In genomic region chr1:234610582-234611152, GRCh38 we compare ENCODE assay signal across 8 cellular contexts. TPM values are rescaled to one million over a fixed set of nuclear protein-coding genes. Genes with fewer than 3 reads are reported as not detected.
DNase-seq lines count a peak whose midpoint lies in the region; ATAC-seq and TF ChIP-seq lines count a peak whose summit lies in the region.

No MANE protein-coding gene starts in this region.

- no peaks in the 10 kb centered on the region for H3K27me3 Mint-ChIP-seq in activated T-cell treated with anti-CD3 and anti-CD28 coated beads, Interleukin-2, amount 50 U/mL, for 24 hours

- in situ Hi-C loops in KBM-7 (cut with MboI; ENCODE audit: low pct_unique_long_range_greater_than_20kb, low sequenced_read_pairs) = loop anchor here (10.0 to 25.0 kb wide), 3 partner anchors 114 to 352 kb away; no protein-coding TSS in a partner anchor

- H2AFZ ChIP-seq in PC-9 = peak overlapping the region; percentile 66

- no peaks in the 10 kb centered on the region for H3K9me2 ChIP-seq in PC-9 (ENCODE audit: insufficient read depth)

- H4K20me1 ChIP-seq in PC-9 (ENCODE audit: insufficient read depth) = peaks cover 22% of the 10 kb centered on the region

- no peaks in the 10 kb centered on the region for H3K9me3 Mint-ChIP-seq in activated T-cell treated with anti-CD3 and anti-CD28 coated beads, Interleukin-2, amount 50 U/mL, for 24 hours

- TF ChIP-seq CTCF in PC-9 (conservative IDR thresholded peaks at IDR 0.05) (no peak), epithelial cell of proximal tubule (conservative IDR thresholded peaks at IDR 0.05; ENCODE audit: low read depth, low read length) (no peak)

- no TSS peak for BruUV-seq in PC-9 (replicated peaks; lab: Mats Ljungman, UMichigan)

- DNase-seq in DMS53 treated with DMSO at 0.1 percent for 48 hours (lab: John Stamatoyannopoulos, UW; ENCODE audit: unreplicated experiment) = peak; percentile 87
- peak; percentile 92 for DNase-seq in KBM-7
- peak; percentile 72 to 93 for DNase-seq in PC-9
- DNase-seq in activated T-cell treated with anti-CD3 and anti-CD28 coated beads, Interleukin-2, amount 50 U/mL, for 24 hours = peak; percentile 93
- DNase-seq in epithelial cell of proximal tubule (ENCODE audit: low read depth) = no peak
- DNase-seq in stimulated activated CD8-positive, alpha-beta memory T cell treated with anti-CD3 and anti-CD28 coated beads, Interleukin-7, amount 100 ng/mL, for 1 hour (ENCODE audit: low read depth in 2 of 2) = peak; percentile 72

- H3K9ac ChIP-seq in mucosa of rectum (ENCODE audit: low read depth in 1 of 2, low read length in 2 of 2) = peak overlapping the region; percentile 98 to 99

- H3K27me3 ChIP-seq in PC-9 (ENCODE audit: insufficient read depth, low read depth) (no peaks in the 10 kb centered on the region), mucosa of rectum (ENCODE audit: control insufficient read depth in 2 of 2, insufficient read depth in 2 of 2, low read length in 2 of 2) (no peaks in the 10 kb centered on the region)

- H3K36me3 Mint-ChIP-seq in activated T-cell treated with anti-CD3 and anti-CD28 coated beads, Interleukin-2, amount 50 U/mL, for 24 hours (ENCODE audit: low read depth) = peaks cover 31% of the 10 kb centered on the region

- CTCF ChIA-PET in PC-9 (lab: Charles Lee) = interaction anchor here (0.7 to 1.9 kb wide), 3 partner anchors 47 to 133 kb away, joined by 5 to 8 read pairs (median 5); no protein-coding TSS in a partner anchor

- H3K36me3 ChIP-seq in PC-9 (ENCODE audit: low read depth) (peaks cover 24% of the 10 kb centered on the region), mucosa of rectum (ENCODE audit: control insufficient read depth in 2 of 2, insufficient read depth in 2 of 2, low read length in 2 of 2) (peaks cover 18 to 26% of the 10 kb centered on the region in 2 donors)

- peak overlapping the region; percentile 88 for H3K4me3 Mint-ChIP-seq in activated T-cell treated with anti-CD3 and anti-CD28 coated beads, Interleukin-2, amount 50 U/mL, for 24 hours

- ATAC-seq in GM21717 (IDR thresholded peaks at IDR 0.05; ENCODE audit: unreplicated experiment) = peak; percentile 30

- peaks cover 72% of the 10 kb centered on the region for H3F3A ChIP-seq in PC-9 (ENCODE audit: insufficient read depth, low read depth)

- peak overlapping the region; percentile 100 for H3K27ac ChIP-seq in PC-9
- H3K27ac ChIP-seq in mucosa of rectum (ENCODE audit: low read depth in 2 of 2, low read length in 2 of 2) = peak overlapping the region; percentile 99 to 100

- peak overlapping the region; percentile 99 for H3K27ac Mint-ChIP-seq in activated T-cell treated with anti-CD3 and anti-CD28 coated beads, Interleukin-2, amount 50 U/mL, for 24 hours

- intact Hi-C loops in PC-9 (cut with micrococcal nuclease; ENCODE audit: unreplicated experiment) = loop anchor here (1.0 to 2.0 kb wide), 7 partner anchors 74 to 402 kb away; no protein-coding TSS in a partner anchor

- POLR2A ChIA-PET in PC-9 (lab: Charles Lee; ENCODE audit: unreplicated experiment) = interaction anchor here (0.6 to 2.9 kb wide), 13 partner anchors 21 to 482 kb away, joined by 3 to 65 read pairs (median 12); no protein-coding TSS in a partner anchor

- H3K4me2 ChIP-seq in PC-9 = peak overlapping the region; percentile 100

- peaks cover 56% of the 10 kb centered on the region for H3K4me1 Mint-ChIP-seq in activated T-cell treated with anti-CD3 and anti-CD28 coated beads, Interleukin-2, amount 50 U/mL, for 24 hours (ENCODE audit: low read depth)

- H3K79me2 ChIP-seq in PC-9 (ENCODE audit: low read depth) = peaks cover 40% of the 10 kb centered on the region

- H3K4me1 ChIP-seq in PC-9 (replicated peaks; ENCODE audit: insufficient read depth) (peaks cover 38% of the 10 kb centered on the region), mucosa of rectum (ENCODE audit: control insufficient read depth in 2 of 2, insufficient read depth in 2 of 2, low read length in 2 of 2) (peaks cover 34 to 45% of the 10 kb centered on the region in 2 donors)

- H3K9me3 ChIP-seq in PC-9 (ENCODE audit: insufficient read depth, low read depth) (no peaks in the 10 kb centered on the region), mucosa of rectum (ENCODE audit: control insufficient read depth in 2 of 2, low read length in 2 of 2) (no peaks in the 10 kb centered on the region)

- H3K4me3 ChIP-seq in PC-9 (peak overlapping the region; percentile 91), epithelial cell of proximal tubule (ENCODE audit: low read depth, low read length) (peak overlapping the region; percentile 62), mucosa of rectum (ENCODE audit: low read length in 2 of 2) (peak overlapping the region; percentile 68 to 85)

RNA-seq across cellular contexts. Expression of gene IRF2BP2, which starts 0.7 kb away (rescaled TPM):
- 80.7 and 122 TPM in 2 replicates for total RNA-seq in PC-9 (2021)
- total RNA-seq in epithelial cell of proximal tubule = 45.6 and 70.5 TPM in 2 replicates
